ENCODE assay signal across 8 cellular contexts in genomic region chr7:108002726-108003590, GRCh38. TPM values are rescaled to one million over a fixed set of nuclear protein-coding genes. Genes with fewer than 3 reads are reported as not detected.
DNase-seq lines count a peak whose midpoint lies in the region; ATAC-seq lines count a peak whose summit lies in the region.

LAMB1 (minus strand) TSS chr7:108003161; CDS start chr7:108002885, 276 bp downstream.

- intact Hi-C loops in sciatic nerve (cut with DNase I), result no loop called here

- ATAC-seq in sciatic nerve (peak; percentile 76), GM19328 (IDR thresholded peaks at IDR 0.05; ENCODE audit: unreplicated experiment) (no peak), GM18519 (IDR thresholded peaks at IDR 0.05; ENCODE audit: low FRiP score, unreplicated experiment) (no peak)

- H3K4me1 ChIP-seq in iPS-15b (ENCODE audit: control insufficient read depth, insufficient read depth, low read length), result peaks cover 10% of the 10 kb centered on the region

- peak within 1 kb of the TSS; percentile 76 for H3K4me3 ChIP-seq in iPS-15b (ENCODE audit: low read depth, low read length)

- no peaks in the 10 kb centered on the region for H3K9me3 ChIP-seq in iPS-15b (ENCODE audit: control insufficient read depth, insufficient read depth, low read length)

- peaks cover 61% of the 10 kb centered on the region for H3K27me3 ChIP-seq in iPS-15b (ENCODE audit: control insufficient read depth, insufficient read depth, low read length)

- in situ Hi-C loops in T47D (cut with HindIII; ENCODE audit: low pct_unique_long_range_greater_than_20kb, low sequenced_read_pairs), result no loop called here

- peak; percentile 59 for DNase-seq in activated CD8-positive, alpha-beta memory T cell treated with anti-CD3 and anti-CD28 coated beads for 24 hours
- no peak for DNase-seq in activated CD8-positive, alpha-beta memory T cell treated with anti-CD3 and anti-CD28 coated beads, Interleukin-2, amount 50 U/mL, for 4 hours
- peak; percentile 31 for DNase-seq in NCI-H748 treated with DMSO at 0.1 percent for 48 hours (lab: John Stamatoyannopoulos, UW)
- peak; percentile 51 to 63 for DNase-seq in T47D (ENCODE audit: low read depth in 1 of 2, low spot score in 1 of 2)
- peak; percentile 87 for DNase-seq in sciatic nerve (ENCODE audit: low spot score)

- H3K36me3 ChIP-seq in iPS-15b (ENCODE audit: control insufficient read depth, insufficient read depth, low read length), result no peaks in the 10 kb centered on the region

- H3K9ac ChIP-seq in iPS-15b (ENCODE audit: low read depth, low read length), result peak within 1 kb of the TSS; percentile 61

RNA-seq across cellular contexts. Expression of gene LAMB1, which starts in this region (rescaled TPM):
- total RNA-seq in sciatic nerve, result 303 TPM
